In the genomic region with DNA sequence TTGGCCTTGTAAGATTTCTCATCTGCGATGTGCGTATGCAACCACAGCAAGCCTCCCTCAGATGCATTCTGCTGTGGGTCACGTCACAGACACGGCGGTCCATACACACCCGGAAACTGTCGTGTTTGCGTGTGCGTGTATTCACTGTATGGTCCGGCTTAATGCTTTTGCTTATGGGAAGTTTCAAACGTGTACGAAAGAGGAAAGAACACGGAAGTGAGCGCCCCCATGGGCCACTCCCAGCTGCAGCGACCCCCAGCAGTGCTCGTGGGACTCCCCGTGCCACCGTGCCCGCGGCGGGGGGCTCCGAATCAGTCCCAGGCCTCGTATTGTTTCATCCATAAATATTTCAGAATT, we compare ENCODE assay signal across 8 cellular contexts. TPM values are rescaled to one million over a fixed set of nuclear protein-coding genes. Genes with fewer than 3 reads are reported as not detected.
DNase-seq lines count a peak whose midpoint lies in the region; TF ChIP-seq lines count a peak whose summit lies in the region.

No MANE protein-coding gene starts in this region.

- H3K4me3 ChIP-seq in transverse colon: peak overlapping the region in 2 of 4 donors; percentile 24 to 40

- no peaks in the 10 kb centered on the region for H3K9me3 ChIP-seq in transverse colon

- CTCF ChIA-PET in RWPE1 (lab: Yijun Ruan, JAX): no interaction called here

- H3K27ac ChIP-seq in RWPE1 (peak overlapping the region; percentile 45; the same call in 1 of the 2 replicates), transverse colon (peak overlapping the region; percentile 76 to 82 (median 80))

- TF ChIP-seq POLR2A in transverse colon (IDR thresholded peaks at IDR 0.05): no peak

- no peaks in the 10 kb centered on the region for H3K27me3 Mint-ChIP-seq in activated naive CD4-positive, alpha-beta T cell treated with anti-CD3 and anti-CD28 coated beads, Interleukin-2, amount 50 U/mL, for 24 hours
- H3K27me3 Mint-ChIP-seq in immature natural killer cell (ENCODE audit: low read depth in 3 of 3) (peaks cover 9 to 38% (median 35%) of the 10 kb centered on the region in 3 donors), type B pancreatic cell (peaks cover 11% of the 10 kb centered on the region)

- intact Hi-C loops in transverse colon (cut with DNase I; ENCODE audit: low total_unique reads): no loop called here

- WGBS in transverse colon (ENCODE audit: low coverage in 1 of 2), 2 donors: 38 to 50% methylated on average over 6 to 23 of the region's 23 CpGs

- no peaks in the 10 kb centered on the region for H3K9me3 Mint-ChIP-seq in activated naive CD4-positive, alpha-beta T cell treated with anti-CD3 and anti-CD28 coated beads, Interleukin-2, amount 50 U/mL, for 24 hours
- H3K9me3 Mint-ChIP-seq in immature natural killer cell: no peaks in the 10 kb centered on the region
- H3K9me3 Mint-ChIP-seq in type B pancreatic cell: peaks cover 4% of the 10 kb centered on the region

- TF ChIP-seq CTCF in RWPE1 (conservative IDR thresholded peaks at IDR 0.05; ENCODE audit: low read depth) (no peak), transverse colon (IDR thresholded peaks at IDR 0.05) (no peak), type B pancreatic cell (conservative IDR thresholded peaks at IDR 0.05) (no peak)

- peak overlapping the region; percentile 45 for H3K4me3 Mint-ChIP-seq in activated naive CD4-positive, alpha-beta T cell treated with anti-CD3 and anti-CD28 coated beads, Interleukin-2, amount 50 U/mL, for 24 hours
- H3K4me3 Mint-ChIP-seq in immature natural killer cell (peak overlapping the region; percentile 69 to 87 (median 79)), type B pancreatic cell (no peak overlapping the region)

- H3K4me1 Mint-ChIP-seq in activated naive CD4-positive, alpha-beta T cell treated with anti-CD3 and anti-CD28 coated beads, Interleukin-2, amount 50 U/mL, for 24 hours: peaks cover 30% of the 10 kb centered on the region
- H3K4me1 Mint-ChIP-seq in immature natural killer cell (peaks cover 20 to 46% of the 10 kb centered on the region in 2 donors), type B pancreatic cell (ENCODE audit: unreplicated experiment) (peaks cover 9% of the 10 kb centered on the region)

- in situ Hi-C loops in transverse colon (cut with MboI; ENCODE audit: low pct_ligation_motif_present in 1 of 4, low pct_unique_long_range_greater_than_20kb in 1 of 4, low sequenced_read_pairs in 3 of 4): no loop called here

- H3K27me3 ChIP-seq in transverse colon: no peaks in the 10 kb centered on the region

- TF ChIP-seq EP300 in transverse colon (IDR thresholded peaks at IDR 0.05; ENCODE audit: low read depth): no peak

- peaks cover 4% of the 10 kb centered on the region for H3K36me3 Mint-ChIP-seq in activated naive CD4-positive, alpha-beta T cell treated with anti-CD3 and anti-CD28 coated beads, Interleukin-2, amount 50 U/mL, for 24 hours
- peaks cover 0 to 26% (median 3%) of the 10 kb centered on the region in 3 donors for H3K36me3 Mint-ChIP-seq in immature natural killer cell
- no peaks in the 10 kb centered on the region for H3K36me3 Mint-ChIP-seq in type B pancreatic cell

- peak overlapping the region; percentile 55 for H3K27ac Mint-ChIP-seq in activated naive CD4-positive, alpha-beta T cell treated with anti-CD3 and anti-CD28 coated beads, Interleukin-2, amount 50 U/mL, for 24 hours
- peak overlapping the region; percentile 47 to 86 (median 72) for H3K27ac Mint-ChIP-seq in immature natural killer cell
- no peak overlapping the region for H3K27ac Mint-ChIP-seq in type B pancreatic cell

- H3K36me3 ChIP-seq in transverse colon: no peaks in the 10 kb centered on the region

- no peak for DNase-seq in activated naive CD4-positive, alpha-beta T cell (lab: John Stamatoyannopoulos, UW)
- DNase-seq in RWPE1 (ENCODE audit: low spot score): no peak
- DNase-seq in immature natural killer cell: no peak
- DNase-seq in transverse colon: no peak
- DNase-seq in NCI-H146 (lab: John Stamatoyannopoulos, UW): no peak
- no peak for DNase-seq in RPMI8226
- DNase-seq in type B pancreatic cell (ENCODE audit: extremely low spot score, unreplicated experiment): no peak

- POLR2A ChIA-PET in RWPE1 (lab: Yijun Ruan, JAX; ENCODE audit: low non-redundant PET): no interaction called here

- H3K4me1 ChIP-seq in transverse colon: peaks cover 0 to 42% (median 7%) of the 10 kb centered on the region in 4 donors

RNA-seq across cellular contexts. Expression of a gene that starts 10.2 kb away (rescaled TPM):
- 1 to 10 TPM in 2 of 3 donors, under 1 TPM in 1; 0.09 to 7.0 (median 2.8) TPM for polyA plus RNA-seq in immature natural killer cell
- total RNA-seq in transverse colon: 10 to 100 TPM; 15.0 to 46.2 (median 25.9) TPM
- 4.2 and 11.7 TPM in 2 replicates for total RNA-seq in type B pancreatic cell (ENCODE audit: low replicate concordance)

RNA-seq across cellular contexts. Expression of a gene that starts 25.9 kb away (rescaled TPM):
- 10 to 100 TPM; 17.4 to 43.1 (median 26.2) TPM for polyA plus RNA-seq in immature natural killer cell
- 10 to 100 TPM; 24.7 to 35.9 (median 26.7) TPM for total RNA-seq in transverse colon
- total RNA-seq in type B pancreatic cell (ENCODE audit: low replicate concordance): 37.7 and 40.5 TPM in 2 replicates
